Comparison of ENCODE assay signal across 19 cellular contexts in genomic region chr11:1604181-1604580, GRCh38. TPM values are rescaled to one million over a fixed set of nuclear protein-coding genes. Genes with fewer than 3 reads are reported as not detected.
"Had no signal": no experiment of that assay in that cellular context is flagged by ENCODE, and none has a peak within 500 bp of the region (broad histone marks: within the 10 kb centered on the region; RNA-seq: fewer than 3 reads in every experiment).

No MANE protein-coding gene starts in this region.

- H3K36me3 ChIP-seq: MG63, SJSA1 had no signal

- H3K27me3 ChIP-seq: SJSA1 had no signal

- H3K4me3 ChIP-seq: MG63, SJSA1, SK-N-MC had no signal

- H3K27ac ChIP-seq: SJSA1, SK-N-MC had no signal

- H3K4me1 ChIP-seq: SJSA1 had no signal

- H3K9me3 ChIP-seq: MG63, SJSA1 had no signal

- DNase-seq: KBM-7, MG63, NCI-H1092, NCI-H1105 treated with DMSO at 0.1 percent for 48 hours, NCI-H1417 treated with DMSO at 0.1 percent for 48 hours, NCI-H187, NCI-H2081 treated with DMSO at 0.1 percent for 48 hours, NCI-H2171, NCI-H226, NCI-H446, NCI-H510A, NCI-H524 treated with DMSO at 0.1 percent for 48 hours, Right ventricle myocardium superior, RPMI8226, SIG-M5 had no signal

RNA-seq across cellular contexts. Expression of gene KRTAP5-3, which starts 4.1 kb away (rescaled TPM):
- total RNA-seq: HT-29, LHCN-M2, Right ventricle myocardium superior, SJSA1 had no signal

RNA-seq across cellular contexts. Expression of gene KRTAP5-2, which starts 6.1 kb away (rescaled TPM):
- total RNA-seq: HT-29, LHCN-M2, Right ventricle myocardium superior, SJSA1 had no signal

RNA-seq across cellular contexts. Expression of gene KRTAP5-4, which starts 17.8 kb away (rescaled TPM):
- total RNA-seq: HT-29, LHCN-M2, Right ventricle myocardium superior, SJSA1 had no signal

RNA-seq across cellular contexts. Expression of gene KRTAP5-1, which starts 19.1 kb away (rescaled TPM):
- total RNA-seq: HT-29, LHCN-M2, Right ventricle myocardium superior, SJSA1 had no signal

RNA-seq across cellular contexts. Expression of gene KRTAP5-5, which starts 25.4 kb away (rescaled TPM):
- total RNA-seq: HT-29, LHCN-M2, Right ventricle myocardium superior, SJSA1 had no signal
